15 cellular contexts compared by ENCODE assay signal in the genomic region with DNA sequence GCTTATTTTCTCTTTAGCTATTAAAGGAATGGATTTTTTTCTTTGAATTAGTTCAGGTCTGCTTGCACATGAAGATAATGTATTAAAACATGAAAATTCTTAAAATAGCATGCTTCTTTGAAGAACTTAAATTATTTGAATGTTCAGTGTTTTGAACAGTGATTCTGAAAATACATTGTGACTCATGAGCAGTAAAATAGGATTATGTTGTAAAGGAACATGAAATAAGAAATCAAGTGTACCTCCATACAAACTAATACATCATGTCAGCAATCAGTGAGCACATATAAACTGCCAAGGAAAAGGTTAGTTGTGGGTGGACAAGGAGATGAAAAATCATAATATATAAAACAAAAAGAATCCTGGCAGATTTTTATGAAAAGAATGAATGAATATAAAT.
"Had no signal": no experiment of that assay in that cellular context is flagged by ENCODE, and none has a peak within 500 bp of the region (broad histone marks: within the 10 kb centered on the region; RNA-seq: fewer than 3 reads in every experiment).

No MANE protein-coding gene starts in this region.

- H3K27me3 ChIP-seq: ovary had no signal

- H3K27me3 Mint-ChIP-seq: activated CD4-positive, alpha-beta T cell treated with anti-CD3 and anti-CD28 coated beads, Interleukin-2, amount 10 ng/mL, durations not matched to agents 24 days and 14 days; activated naive CD8-positive, alpha-beta T cell treated with anti-CD3 and anti-CD28 coated beads, Interleukin-2, amount 10 ng/mL, durations not matched to agents 7 days and 5 days; effector memory CD8-positive, alpha-beta T cell; type B pancreatic cell had no signal

- H3K27ac ChIP-seq: ovary had no signal

- H3K4me1 Mint-ChIP-seq: neural crest cell had no signal

- H3K9me3 Mint-ChIP-seq: activated CD4-positive, alpha-beta T cell treated with anti-CD3 and anti-CD28 coated beads, Interleukin-2, amount 10 ng/mL, durations not matched to agents 24 days and 14 days; activated naive CD8-positive, alpha-beta T cell treated with anti-CD3 and anti-CD28 coated beads, Interleukin-2, amount 10 ng/mL, durations not matched to agents 7 days and 5 days; effector memory CD8-positive, alpha-beta T cell; neural crest cell; T-helper 2 cell treated with Interferon-gamma antibody and Interleukin-4, amounts not matched to agents 5 μg/mL and 100 μg/mL, for 36 hours; type B pancreatic cell had no signal

- H3K4me3 ChIP-seq: ovary had no signal

- H3K9me3 ChIP-seq: ovary had no signal

- H3K27ac Mint-ChIP-seq: activated CD4-positive, alpha-beta T cell treated with anti-CD3 and anti-CD28 coated beads, Interleukin-2, amount 10 ng/mL, durations not matched to agents 24 days and 14 days; activated naive CD8-positive, alpha-beta T cell treated with anti-CD3 and anti-CD28 coated beads, Interleukin-2, amount 10 ng/mL, durations not matched to agents 7 days and 5 days; T-helper 2 cell treated with Interferon-gamma antibody and Interleukin-4, amounts not matched to agents 5 μg/mL and 100 μg/mL, for 36 hours; type B pancreatic cell had no signal

- H3K4me3 Mint-ChIP-seq: activated CD4-positive, alpha-beta T cell treated with anti-CD3 and anti-CD28 coated beads, Interleukin-2, amount 10 ng/mL, durations not matched to agents 24 days and 14 days; activated naive CD8-positive, alpha-beta T cell treated with anti-CD3 and anti-CD28 coated beads, Interleukin-2, amount 10 ng/mL, durations not matched to agents 7 days and 5 days; effector memory CD8-positive, alpha-beta T cell; neural crest cell; T-helper 2 cell treated with Interferon-gamma antibody and Interleukin-4, amounts not matched to agents 5 μg/mL and 100 μg/mL, for 36 hours; type B pancreatic cell had no signal

- H3K36me3 ChIP-seq: ovary had no signal

- DNase-seq: activated CD4-positive, alpha-beta T cell treated with anti-CD3 and anti-CD28 coated beads, Interleukin-2, amount 10 ng/mL, durations not matched to agents 24 days and 14 days; activated CD4-positive, CD25-positive, alpha-beta regulatory T cell; activated CD8-positive, alpha-beta memory T cell treated with anti-CD3 and anti-CD28 coated beads, Interleukin-2, amount 50 U/mL, for 48 hours; activated naive CD4-positive, alpha-beta T cell; activated naive CD8-positive, alpha-beta T cell treated with anti-CD3 and anti-CD28 coated beads, Interleukin-2, amount 10 ng/mL, durations not matched to agents 7 days and 5 days; aorta; effector memory CD8-positive, alpha-beta T cell; ovary; stimulated activated CD4-positive, alpha-beta T cell treated with anti-CD3 and anti-CD28 coated beads, Interleukin-4, amount 100 ng/mL, for 1 hour; stimulated activated naive CD4-positive, alpha-beta T cell treated with Interleukin-2 at 50 U/mL for 16 hours; substantia nigra; SW 1271 had no signal
